In genomic region chr7:81715984-81716588, GRCh38 we compare ENCODE assay signal across 1 cellular context.
TF ChIP-seq lines count a peak whose summit lies in the region.

No MANE protein-coding gene starts in this region.

TF ChIP-seq in WTC11, 78 proteins besides CTCF, POLR2A, EP300 and RAD21 (continued from another document):
- TF ChIP-seq SMAD4 (CRISPR knock-in tag; IDR thresholded peaks at IDR 0.05) (no peak), E2F1 (CRISPR knock-in tag; IDR thresholded peaks at IDR 0.05) (no peak)
